10 cellular contexts compared by ENCODE assay signal in genomic region chrX:120697053-120697452, GRCh38.
DNase-seq lines count a peak whose midpoint lies in the region; ATAC-seq and TF ChIP-seq lines count a peak whose summit lies in the region.
"Had no signal": no experiment of that assay in that cellular context is flagged by ENCODE, and none has a peak within 500 bp of the region (broad histone marks: within the 10 kb centered on the region; RNA-seq: fewer than 3 reads in every experiment).

No MANE protein-coding gene starts in this region.

- TF ChIP-seq CTCF in nephron progenitor cell (IDR thresholded peaks at IDR 0.05) (no peak), testis (IDR thresholded peaks at IDR 0.05) (no peak)

- H3K27ac Mint-ChIP-seq in activated CD4-positive, alpha-beta T cell treated with anti-CD3 and anti-CD28 coated beads for 36 hours = peak overlapping the region; percentile 91
- no peak overlapping the region for H3K27ac Mint-ChIP-seq in nephron progenitor cell

- no peaks in the 10 kb centered on the region for H3K9me3 ChIP-seq in testis

- intact Hi-C loops in activated CD4-positive, alpha-beta T cell treated with anti-CD3 and anti-CD28 coated beads for 36 hours (cut with DNase I, micrococcal nuclease) = loop anchor here (1.0 to 5.0 kb wide), 7 partner anchors 20 to 610 kb away; partner anchors contain the start of gene C1GALT1C1 (in 2 of the 2)
- intact Hi-C loops in testis (cut with DNase I; ENCODE audit: low total_unique reads) = no loop called here

- H3K27me3 Mint-ChIP-seq in activated CD4-positive, alpha-beta T cell treated with anti-CD3 and anti-CD28 coated beads for 36 hours = no peaks in the 10 kb centered on the region
- H3K27me3 Mint-ChIP-seq in nephron progenitor cell (ENCODE audit: low read depth, poor library complexity) = peaks cover 3% of the 10 kb centered on the region

- no peak overlapping the region for H3K27ac ChIP-seq in testis

- CTCF ChIA-PET in activated CD4-positive, alpha-beta T cell treated with anti-CD3 and anti-CD28 coated beads for 36 hours (lab: Charles Lee) = no interaction called here

- peak; percentile 64 for DNase-seq in activated CD4-positive, alpha-beta T cell treated with anti-CD3 and anti-CD28 coated beads for 36 hours
- DNase-seq in activated CD4-positive, alpha-beta T cell treated with anti-CD3 and anti-CD28 coated beads for 4 hours = no peak
- DNase-seq in T-helper 2 cell (peak in 3 of 5 experiments; percentile 3 to 89 (median 8)), nephron progenitor cell (no peak), testis (no peak), cerebellar nuclear complex (lab: John Stamatoyannopoulos, UW) (no peak)
- DNase-seq in stimulated activated naive CD4-positive, alpha-beta T cell (lab: John Stamatoyannopoulos, UW) = peak; percentile 15 to 77 (median 52)
- DNase-seq: 8988T, NCI-H2107 had no signal

- peaks cover 17% of the 10 kb centered on the region for H3K9me3 Mint-ChIP-seq in activated CD4-positive, alpha-beta T cell treated with anti-CD3 and anti-CD28 coated beads for 36 hours (ENCODE audit: low read depth)
- peaks cover 76% of the 10 kb centered on the region for H3K9me3 Mint-ChIP-seq in nephron progenitor cell

- peak overlapping the region; percentile 12 for H3K4me3 Mint-ChIP-seq in activated CD4-positive, alpha-beta T cell treated with anti-CD3 and anti-CD28 coated beads for 36 hours
- H3K4me3 Mint-ChIP-seq in nephron progenitor cell = no peak overlapping the region

- peak; percentile 91 for ATAC-seq in activated CD4-positive, alpha-beta T cell treated with anti-CD3 and anti-CD28 coated beads for 36 hours
- peak; percentile 87 for ATAC-seq in HG02884 (IDR thresholded peaks at IDR 0.05; ENCODE audit: unreplicated experiment)

- no peaks in the 10 kb centered on the region for H3K36me3 ChIP-seq in testis (ENCODE audit: low read depth, missing control alignments)

- peaks cover 13% of the 10 kb centered on the region for H3K36me3 Mint-ChIP-seq in activated CD4-positive, alpha-beta T cell treated with anti-CD3 and anti-CD28 coated beads for 36 hours (ENCODE audit: low read depth)
- no peaks in the 10 kb centered on the region for H3K36me3 Mint-ChIP-seq in nephron progenitor cell (ENCODE audit: low read depth)

- no peaks in the 10 kb centered on the region for H3K4me1 ChIP-seq in testis

- H3K27me3 ChIP-seq in testis = no peaks in the 10 kb centered on the region

- H3K4me1 Mint-ChIP-seq in activated CD4-positive, alpha-beta T cell treated with anti-CD3 and anti-CD28 coated beads for 36 hours = peaks cover 18% of the 10 kb centered on the region
- H3K4me1 Mint-ChIP-seq in nephron progenitor cell = no peaks in the 10 kb centered on the region

- POLR2A ChIA-PET in activated CD4-positive, alpha-beta T cell treated with anti-CD3 and anti-CD28 coated beads for 36 hours (lab: Charles Lee) = interaction anchor here (0.7 kb wide), 2 partner anchors 67 to 1035 kb away, joined by 3 to 4 read pairs; partner anchors contain the start of gene C1GALT1C1

- TF ChIP-seq POLR2A in testis (IDR thresholded peaks at IDR 0.05) = no peak

- no peak overlapping the region for H3K4me3 ChIP-seq in testis

Comparison
In these comparisons a context has a peak if more than half of its experiments do, and no peak if none do; other contexts are left out.
1. DNase-seq: peak in activated CD4-positive, alpha-beta T cell treated with anti-CD3 and anti-CD28 coated beads for 36 hours (single experiment), T-helper 2 cell (3 of 5) and stimulated activated naive CD4-positive, alpha-beta T cell (6 of 6); none in activated CD4-positive, alpha-beta T cell treated with anti-CD3 and anti-CD28 coated beads for 4 hours (0 of 2), nephron progenitor cell (single experiment), testis (single experiment) and cerebellar nuclear complex (0 of 2).